Comparison of ENCODE assay signal across 17 cellular contexts in genomic region chr18:26970637-26971036, GRCh38.
DNase-seq lines count a peak whose midpoint lies in the region; ATAC-seq and TF ChIP-seq lines count a peak whose summit lies in the region.
"Had no signal": no experiment of that assay in that cellular context is flagged by ENCODE, and none has a peak within 500 bp of the region (broad histone marks: within the 10 kb centered on the region; RNA-seq: fewer than 3 reads in every experiment).

No MANE protein-coding gene starts in this region.

- H3K9ac ChIP-seq in neural progenitor cell: no peak overlapping the region
- H3K9ac ChIP-seq: BLaER1 treated with 17β-estradiol and CSF1 and Interleukin-3, amounts not matched to agents 10 nM and 100 nM had no signal

- H3K9me3 Mint-ChIP-seq in MCF 10A (ENCODE audit: unreplicated experiment) (peaks cover 6% of the 10 kb centered on the region), neural progenitor cell (peaks cover 8% of the 10 kb centered on the region)
- H3K9me3 Mint-ChIP-seq: CD4-positive, alpha-beta T cell had no signal

- TF ChIP-seq CTCF in MCF 10A (IDR thresholded peaks at IDR 0.05; ENCODE audit: unreplicated experiment) (no peak), breast epithelium (IDR thresholded peaks at IDR 0.05) (no peak), neural progenitor cell (IDR thresholded peaks at IDR 0.05) (no peak), gastrocnemius medialis (IDR thresholded peaks at IDR 0.05 in 4 of 5, conservative IDR thresholded peaks at IDR 0.05 in 1 of 5) (no peak), thyroid gland (IDR thresholded peaks at IDR 0.05) (no peak)

- no peaks in the 10 kb centered on the region for H3K9me3 ChIP-seq in breast epithelium
- no peaks in the 10 kb centered on the region for H3K9me3 ChIP-seq in neural progenitor cell (ENCODE audit: low read depth)
- no peaks in the 10 kb centered on the region for H3K9me3 ChIP-seq in gastrocnemius medialis
- H3K9me3 ChIP-seq in thyroid gland: no peaks in the 10 kb centered on the region
- H3K9me3 ChIP-seq: A549; BLaER1 treated with 17β-estradiol and CSF1 and Interleukin-3, amounts not matched to agents 10 nM and 100 nM had no signal

- BruUV-seq in MCF 10A (replicated peaks; lab: Mats Ljungman, UMichigan): no TSS peak

- WGBS in thyroid gland, 2 donors: 81 to 84% methylated on average over 4 of the region's 4 CpGs

- H3K4me2 ChIP-seq in neural progenitor cell: no peak overlapping the region
- H3K4me2 ChIP-seq: A549; BLaER1 treated with 17β-estradiol and CSF1 and Interleukin-3, amounts not matched to agents 10 nM and 100 nM had no signal

- H2AFZ ChIP-seq in neural progenitor cell (replicated peaks): no peak overlapping the region

- in situ Hi-C loops in gastrocnemius medialis (cut with MboI; ENCODE audit: low sequenced_read_pairs in 4 of 4): loop anchor here in 1 of 4 donors (25.0 kb wide), 1 partner anchor 108 kb away; the partner anchor contains the start of gene AQP4

- CTCF ChIA-PET in MCF 10A (lab: Yijun Ruan, JAX): no interaction called here

- H3K27me3 ChIP-seq in breast epithelium (no peaks in the 10 kb centered on the region), neural progenitor cell (no peaks in the 10 kb centered on the region), gastrocnemius medialis (no peaks in the 10 kb centered on the region), thyroid gland (no peaks in the 10 kb centered on the region)
- H3K27me3 ChIP-seq: BLaER1 treated with 17β-estradiol and CSF1 and Interleukin-3, amounts not matched to agents 10 nM and 100 nM had no signal

- H3K36me3 Mint-ChIP-seq in MCF 10A (ENCODE audit: insufficient read depth, unreplicated experiment): no peaks in the 10 kb centered on the region
- peaks cover 2% of the 10 kb centered on the region for H3K36me3 Mint-ChIP-seq in neural progenitor cell
- H3K36me3 Mint-ChIP-seq: CD8-positive, alpha-beta T cell had no signal

- H3K4me1 Mint-ChIP-seq in MCF 10A (ENCODE audit: insufficient read depth, unreplicated experiment) (peaks cover 7% of the 10 kb centered on the region), neural progenitor cell (peaks cover 4% of the 10 kb centered on the region)
- H3K4me1 Mint-ChIP-seq: B cell had no signal

- ATAC-seq in gastrocnemius medialis: peak; percentile 44 to 92
- ATAC-seq in HG03460 (IDR thresholded peaks at IDR 0.05; ENCODE audit: unreplicated experiment): no peak
- ATAC-seq: A549; CD8-positive, alpha-beta T cell had no signal

- H3K4me3 Mint-ChIP-seq in MCF 10A (ENCODE audit: unreplicated experiment) (no peak overlapping the region), neural progenitor cell (no peak overlapping the region)
- H3K4me3 Mint-ChIP-seq: B cell; CD4-positive, alpha-beta T cell; CD8-positive, alpha-beta T cell had no signal

- H3K27ac ChIP-seq in breast epithelium (no peak overlapping the region), neural progenitor cell (no peak overlapping the region), gastrocnemius medialis (peak overlapping the region in 3 of 4 donors; percentile 52 to 79 (median 65)), thyroid gland (no peak overlapping the region)
- H3K27ac ChIP-seq: 22Rv1; A549; BLaER1 treated with 17β-estradiol and CSF1 and Interleukin-3, amounts not matched to agents 10 nM and 100 nM; C4-2B had no signal

- POLR2A ChIA-PET in MCF 10A (lab: Yijun Ruan, JAX): interaction anchor here (0.6 kb wide), 1 partner anchor 224 kb away, joined by 3 read pairs; no protein-coding TSS in a partner anchor

- H3K36me3 ChIP-seq in breast epithelium (no peaks in the 10 kb centered on the region), neural progenitor cell (no peaks in the 10 kb centered on the region), gastrocnemius medialis (no peaks in the 10 kb centered on the region), thyroid gland (no peaks in the 10 kb centered on the region)
- H3K36me3 ChIP-seq: BLaER1 treated with 17β-estradiol and CSF1 and Interleukin-3, amounts not matched to agents 10 nM and 100 nM had no signal

- no peaks in the 10 kb centered on the region for H3F3A ChIP-seq in neural progenitor cell (ENCODE audit: low read depth)

- H3K27ac Mint-ChIP-seq in MCF 10A (ENCODE audit: low read depth, unreplicated experiment): peak overlapping the region; percentile 5
- H3K27ac Mint-ChIP-seq in neural progenitor cell: peak overlapping the region; percentile 26
- H3K27ac Mint-ChIP-seq: B cell; CD4-positive, alpha-beta T cell; CD8-positive, alpha-beta T cell had no signal

- DNase-seq in MCF 10A (ENCODE audit: unreplicated experiment): no peak
- no peak for DNase-seq in breast epithelium (ENCODE audit: low spot score in 2 of 2)
- no peak for DNase-seq in neural progenitor cell (ENCODE audit: low spot score)
- DNase-seq in gastrocnemius medialis: peak in 1 of 2 donors; percentile 32
- no peak for DNase-seq in thyroid gland
- DNase-seq in DMS 273 treated with DMSO at 0.1 percent for 48 hours (lab: John Stamatoyannopoulos, UW): no peak
- DNase-seq: AML-193; CD4-positive, alpha-beta T cell; CD8-positive, alpha-beta T cell; DMS79 treated with DMSO at 0.1 percent for 48 hours; GF-D8 had no signal

- no peaks in the 10 kb centered on the region for H3K27me3 Mint-ChIP-seq in MCF 10A (ENCODE audit: insufficient read depth, unreplicated experiment)
- H3K27me3 Mint-ChIP-seq in neural progenitor cell (ENCODE audit: insufficient read depth, low read depth): peaks cover 4% of the 10 kb centered on the region
- H3K27me3 Mint-ChIP-seq: B cell; CD4-positive, alpha-beta T cell had no signal

- no peaks in the 10 kb centered on the region for H3K79me2 ChIP-seq in neural progenitor cell (ENCODE audit: low read depth)

- H3K4me1 ChIP-seq in breast epithelium (no peaks in the 10 kb centered on the region), neural progenitor cell (no peaks in the 10 kb centered on the region), gastrocnemius medialis (no peaks in the 10 kb centered on the region), thyroid gland (no peaks in the 10 kb centered on the region)
- H3K4me1 ChIP-seq: A549; BLaER1 treated with 17β-estradiol and CSF1 and Interleukin-3, amounts not matched to agents 10 nM and 100 nM had no signal

- TF ChIP-seq POLR2A in breast epithelium (IDR thresholded peaks at IDR 0.05) (no peak), gastrocnemius medialis (IDR thresholded peaks at IDR 0.05) (no peak), thyroid gland (IDR thresholded peaks at IDR 0.05) (no peak)

- intact Hi-C loops in MCF 10A (cut with micrococcal nuclease): no loop called here
- intact Hi-C loops in breast epithelium (cut with DNase I; ENCODE audit: low total_unique reads): no loop called here
- intact Hi-C loops in gastrocnemius medialis (cut with DNase I; ENCODE audit: low total_unique reads): no loop called here
- intact Hi-C loops in thyroid gland (cut with DNase I): no loop called here

- H3K4me3 ChIP-seq in breast epithelium (no peak overlapping the region), neural progenitor cell (no peak overlapping the region), gastrocnemius medialis (no peak overlapping the region), thyroid gland (replicated peaks in 1 of 3) (no peak overlapping the region)
- H3K4me3 ChIP-seq: A549; BLaER1 treated with 17β-estradiol and CSF1 and Interleukin-3, amounts not matched to agents 10 nM and 100 nM had no signal

- H4K20me1 ChIP-seq in neural progenitor cell (ENCODE audit: low read depth): no peaks in the 10 kb centered on the region
- H4K20me1 ChIP-seq: BLaER1 treated with 17β-estradiol and CSF1 and Interleukin-3, amounts not matched to agents 10 nM and 100 nM had no signal

Comparison
In these comparisons a context has a peak if more than half of its experiments do, and no peak if none do; other contexts are left out.
1. H3K27ac ChIP-seq: peak in gastrocnemius medialis (3 of 4); none in breast epithelium (0 of 2), neural progenitor cell (single experiment) and thyroid gland (0 of 3).